Comparison of ENCODE assay signal across 8 cellular contexts in the genomic region with DNA sequence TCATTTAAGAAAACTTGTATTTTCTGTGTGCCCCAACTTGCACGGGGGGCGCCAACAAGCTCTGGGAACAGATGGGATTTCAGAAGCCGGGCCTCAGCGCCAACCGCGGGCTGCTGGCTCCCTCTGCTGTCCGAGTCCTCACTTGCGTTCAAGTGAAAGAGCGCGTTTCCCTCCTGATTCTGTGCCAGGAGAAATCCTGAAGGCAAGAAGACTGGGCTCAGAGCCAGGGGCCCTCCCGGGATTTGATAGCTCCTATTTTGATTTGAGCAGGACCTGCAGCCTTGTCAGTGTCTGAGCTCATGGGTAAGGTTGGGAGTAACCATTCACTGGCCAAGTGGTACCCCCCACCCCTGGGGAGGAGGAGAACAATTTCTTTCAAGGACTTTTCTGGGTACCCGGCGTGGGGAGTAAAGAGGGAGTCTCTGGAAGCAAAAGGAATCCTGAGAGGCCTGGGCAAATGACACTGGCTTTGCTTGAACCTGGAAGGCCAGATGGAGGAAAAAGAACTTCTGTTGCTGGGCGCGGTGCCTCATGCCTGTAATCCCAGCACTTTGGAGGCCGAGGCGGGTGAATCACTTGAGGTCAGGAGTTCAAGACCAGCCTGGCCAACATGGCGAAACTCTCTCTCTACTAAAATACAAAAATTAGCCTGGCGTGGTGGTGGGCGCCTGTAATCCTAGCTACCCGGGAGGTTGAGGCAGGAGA.
A peak's percentile ranks its signal among the peaks of the same experiment; 100 is the strongest.
DNase-seq lines count a peak whose midpoint lies in the region; ATAC-seq, FAIRE-seq and TF ChIP-seq lines count a peak whose summit lies in the region.

No MANE protein-coding gene starts in this region.

- no peak for ATAC-seq in GM21390 (IDR thresholded peaks at IDR 0.05; ENCODE audit: unreplicated experiment)

- peak overlapping the region in 1 of 2 donors; percentile 32 for H3K4me3 ChIP-seq in kidney (ENCODE audit: low read length in 2 of 2)

- FAIRE-seq in kidney (lab: Jason Lieb, UNC): peak; percentile 68

- TF ChIP-seq CTCF in kidney (IDR thresholded peaks at IDR 0.05; ENCODE audit: borderline replicate concordance, extremely low read depth, insufficient read depth): peak; percentile 97

- intact Hi-C loops in kidney (cut with DNase I): loop anchor here (5.0 kb wide), 1 partner anchor 611 kb away; no protein-coding TSS in a partner anchor

- DNase-seq in AG08395 (ENCODE audit: low spot score) (peak; percentile 87), GOT3 (lab: John Stamatoyannopoulos, UW) (peak; percentile 30), NCI-H2227 treated with DMSO at 0.1 percent for 48 hours (lab: John Stamatoyannopoulos, UW) (peak; percentile 90), caudate nucleus (lab: John Stamatoyannopoulos, UW) (peak in 59 of 61 donors; percentile 4 to 91 (median 69)), kidney (peak; percentile 92)
- DNase-seq in activated CD4-positive, CD25-positive, alpha-beta regulatory T cell treated with anti-CD3 and anti-CD28 coated beads, Interleukin-2, amount 50 U/mL, for 16 hours (ENCODE audit: low read depth, low spot score): peak; percentile 30
- peak; percentile 29 to 52 for DNase-seq in stimulated activated CD4-positive, alpha-beta T cell treated with anti-CD3 and anti-CD28 coated beads, Interleukin-15, amount 100 ng/mL, for 48 hours (ENCODE audit: low read depth in 2 of 2)

- no peaks in the 10 kb centered on the region for H3K36me3 ChIP-seq in kidney (ENCODE audit: control insufficient read depth in 1 of 2, insufficient read depth in 2 of 2, low read length in 2 of 2)

- no peaks in the 10 kb centered on the region for H3K4me1 ChIP-seq in kidney (ENCODE audit: control insufficient read depth in 1 of 2, insufficient read depth in 1 of 2, low read depth in 1 of 2, low read length in 2 of 2)

- H3K27ac ChIP-seq in caudate nucleus (ENCODE audit: low read depth, low read length) (no peak overlapping the region), kidney (ENCODE audit: low read depth in 2 of 2, low read length in 2 of 2) (no peak overlapping the region)

- H3K9me3 ChIP-seq in kidney (ENCODE audit: control insufficient read depth in 1 of 2, low read length in 2 of 2): peaks cover 0 to 5% of the 10 kb centered on the region in 2 donors

- H3K9ac ChIP-seq in kidney (ENCODE audit: low read length in 2 of 2): no peak overlapping the region

Comparison
In these comparisons a context has a peak if more than half of its experiments do, and no peak if none do; other contexts are left out.
1. DNase-seq: peak in every context shown above with its lines; median percentile 92 in kidney; 90 in NCI-H2227 treated with DMSO at 0.1 percent for 48 hours; 87 in AG08395; 69 in caudate nucleus; 40 in stimulated activated CD4-positive, alpha-beta T cell treated with anti-CD3 and anti-CD28 coated beads, Interleukin-15, amount 100 ng/mL, for 48 hours; 30 in GOT3; 30 in activated CD4-positive, CD25-positive, alpha-beta regulatory T cell treated with anti-CD3 and anti-CD28 coated beads, Interleukin-2, amount 50 U/mL, for 16 hours.